Comparison of ENCODE assay signal across 26 cellular contexts in genomic region chr18:67373636-67374035, GRCh38.
"Had no signal": no experiment of that assay in that cellular context is flagged by ENCODE, and none has a peak within 500 bp of the region (broad histone marks: within the 10 kb centered on the region; RNA-seq: fewer than 3 reads in every experiment).

No MANE protein-coding gene starts in this region.

- H3K36me3 ChIP-seq: left lung, lower lobe of right lung, neutrophil, ovary, right atrium auricular region, right lobe of liver, stomach, suprapubic skin, thoracic aorta, tibial artery, uterus had no signal

- ATAC-seq: left colon; left lung; lower lobe of right lung; mucosa of descending colon; naive thymus-derived CD4-positive, alpha-beta T cell; natural killer cell treated with Interleukin-12 subunit alpha and Interleukin-12 subunit beta and Interleukin-15 and Interleukin-18, amount 100 ng/mL, for 72 hours; right lobe of liver; stimulated activated naive B cell treated with anti-CD40 and anti-IgM and Interleukin-4, amounts not matched to agents 10 μg/mL and 1 μg/mL and 100 μg/mL, for 72 hours; stimulated activated naive CD8-positive, alpha-beta T cell treated with anti-CD3 and anti-CD28 coated beads, Interleukin-15, Interleukin-2, amounts not matched to agents 100 U/mL and 50 U/mL, for 24 hours had no signal

- H3K27me3 ChIP-seq: left lung, neutrophil, ovary, right atrium auricular region, right lobe of liver, stomach, suprapubic skin, tibial artery, uterus had no signal

- H3K4me1 ChIP-seq: left lung, lower lobe of right lung, right atrium auricular region, right lobe of liver, stomach, suprapubic skin, tibial artery, uterus had no signal

- H3K9me3 ChIP-seq: left lung, lower lobe of right lung, mucosa of descending colon, neutrophil, ovary, right atrium auricular region, right lobe of liver, stomach, suprapubic skin, thoracic aorta, tibial artery, uterus had no signal

- DNase-seq: hippocampal formation; kidney; left colon; left lung; lower lobe of right lung; mammary epithelial cell; midbrain; mucosa of descending colon; naive thymus-derived CD4-positive, alpha-beta T cell; occipital lobe; ovary; right lobe of liver; stimulated activated CD4-positive, alpha-beta T cell treated with anti-CD3 and anti-CD28 coated beads, Interleukin-1b, Interleukin-23, amount 100 ng/mL, for 48 hours; stimulated activated CD4-positive, alpha-beta T cell treated with anti-CD3 and anti-CD28 coated beads, Interleukin-2, amount 100 ng/mL, for 48 hours; stimulated activated CD4-positive, alpha-beta T cell treated with anti-CD3 and anti-CD28 coated beads, Interleukin-4, amount 100 ng/mL, for 4 hours; stimulated activated naive B cell treated with anti-CD40 and anti-IgM and Interleukin-4, amounts not matched to agents 10 μg/mL and 1 μg/mL and 100 μg/mL, for 72 hours; stimulated activated naive CD8-positive, alpha-beta T cell treated with anti-CD3 and anti-CD28 coated beads, Interleukin-15, Interleukin-2, amounts not matched to agents 100 U/mL and 50 U/mL, for 24 hours; stomach; tibial artery; uterus had no signal

- H3K4me2 ChIP-seq: smooth muscle cell had no signal

- H3K27ac ChIP-seq: left lung, lower lobe of right lung, neutrophil, ovary, right atrium auricular region, right lobe of liver, stomach, suprapubic skin, thoracic aorta, tibial artery, uterus had no signal

- H3K4me3 ChIP-seq: left lung, lower lobe of right lung, mucosa of descending colon, ovary, right atrium auricular region, right lobe of liver, smooth muscle cell, stomach, suprapubic skin, thoracic aorta, tibial artery, uterus had no signal
